21 cellular contexts compared by ENCODE assay signal in the genomic region with DNA sequence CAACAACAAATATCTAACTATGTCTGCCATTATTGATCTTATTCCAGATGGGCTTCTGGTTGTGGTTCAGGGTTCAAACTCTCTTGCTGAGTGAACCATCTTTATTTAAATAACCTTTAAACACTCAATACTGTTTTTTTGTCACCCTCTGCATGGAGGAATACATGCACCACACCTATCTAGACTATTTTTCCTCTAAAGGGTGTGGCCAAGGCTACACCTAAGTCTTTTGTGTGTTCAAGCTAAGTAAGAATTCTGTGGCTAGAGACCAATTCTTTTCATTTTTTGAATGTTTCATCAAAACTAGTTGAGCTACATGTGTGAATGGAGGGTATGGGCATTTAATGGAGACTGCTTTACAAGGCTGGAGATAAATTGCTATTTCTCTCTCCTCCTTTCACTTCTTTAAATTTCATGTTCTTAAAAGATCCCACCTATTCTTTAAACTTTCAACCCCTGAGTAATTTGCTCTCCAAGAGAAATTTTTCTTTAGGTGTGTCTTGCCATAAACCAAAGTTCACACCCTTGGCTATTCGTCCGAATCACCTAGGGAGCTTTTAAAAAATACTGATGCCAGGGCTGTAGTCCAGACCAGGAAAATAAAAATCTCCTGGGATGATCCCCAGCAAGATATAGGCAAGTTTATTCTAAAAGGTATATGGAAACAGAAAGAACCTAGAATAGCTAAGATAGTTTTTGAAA. TPM values are rescaled to one million over a fixed set of nuclear protein-coding genes. Genes with fewer than 3 reads are reported as not detected.
DNase-seq lines count a peak whose midpoint lies in the region; ATAC-seq and TF ChIP-seq lines count a peak whose summit lies in the region.
"Had no signal": no experiment of that assay in that cellular context is flagged by ENCODE, and none has a peak within 500 bp of the region (broad histone marks: within the 10 kb centered on the region; RNA-seq: fewer than 3 reads in every experiment).

No MANE protein-coding gene starts in this region.

- H3K27me3 Mint-ChIP-seq in Caco-2 (ENCODE audit: insufficient read depth, unreplicated experiment), result no peaks in the 10 kb centered on the region
- H3K27me3 Mint-ChIP-seq: brain; CD4-positive, alpha-beta memory T cell; memory B cell; stimulated activated memory B cell treated with anti-CD40 and anti-IgM and Interleukin-4, amounts not matched to agents 10 μg/mL and 1 μg/mL and 100 μg/mL, for 72 hours had no signal

- peak overlapping the region; percentile 27 for H3K4me3 Mint-ChIP-seq in Caco-2 (ENCODE audit: unreplicated experiment)
- H3K4me3 Mint-ChIP-seq: activated naive CD4-positive, alpha-beta T cell treated with anti-CD3 and anti-CD28 coated beads, Interleukin-2, amount 10 ng/mL, durations not matched to agents 7 days and 5 days; brain; memory B cell; stimulated activated memory B cell treated with anti-CD40 and anti-IgM and Interleukin-4, amounts not matched to agents 10 μg/mL and 1 μg/mL and 100 μg/mL, for 72 hours had no signal

- DNase-seq in Caco-2 (peak in 1 of 2 experiments; percentile 19), epithelial cell of esophagus (ENCODE audit: low read depth) (peak; percentile 24), mucosa of descending colon (no peak), germinal center (ENCODE audit: low spot score) (no peak), NCI-H345 (lab: John Stamatoyannopoulos, UW) (no peak)
- no peak for DNase-seq in activated CD4-positive, alpha-beta T cell treated with anti-CD3 and anti-CD28 coated beads, Interleukin-2, amount 50 U/mL, for 48 hours
- DNase-seq: activated CD4-positive, CD25-positive, alpha-beta regulatory T cell; activated naive CD4-positive, alpha-beta T cell treated with anti-CD3 and anti-CD28 coated beads, Interleukin-2, amount 10 ng/mL, durations not matched to agents 7 days and 5 days; CD4-positive, alpha-beta memory T cell; heart left ventricle; KBM-7; kidney glomerular epithelial cell; NCI-H1436 treated with DMSO at 0.1 percent for 48 hours; NCI-H446; right lobe of liver; stimulated activated CD4-positive, alpha-beta T cell treated with anti-CD3 and anti-CD28 coated beads, Interleukin-4, amount 100 ng/mL, for 24 hours had no signal

- no peak overlapping the region for H3K9ac ChIP-seq in KMS-11

- ATAC-seq in mucosa of descending colon, result peak; percentile 90
- no peak for ATAC-seq in GM18517 (IDR thresholded peaks at IDR 0.05; ENCODE audit: unreplicated experiment)
- ATAC-seq: heart left ventricle; stimulated activated memory B cell treated with anti-CD40 and anti-IgM and Interleukin-4, amounts not matched to agents 10 μg/mL and 1 μg/mL and 100 μg/mL, for 72 hours had no signal

- H3K4me1 Mint-ChIP-seq in Caco-2 (ENCODE audit: low read depth, unreplicated experiment), result no peaks in the 10 kb centered on the region
- H3K4me1 Mint-ChIP-seq: memory B cell; stimulated activated memory B cell treated with anti-CD40 and anti-IgM and Interleukin-4, amounts not matched to agents 10 μg/mL and 1 μg/mL and 100 μg/mL, for 72 hours had no signal

- H3K36me3 ChIP-seq in Caco-2 (ENCODE audit: control insufficient read depth, insufficient read depth, low read length) (no peaks in the 10 kb centered on the region), KMS-11 (ENCODE audit: insufficient read depth) (no peaks in the 10 kb centered on the region), mucosa of descending colon (ENCODE audit: low read depth) (no peaks in the 10 kb centered on the region)
- H3K36me3 ChIP-seq: heart left ventricle, right lobe of liver had no signal

- no peaks in the 10 kb centered on the region for H3K27me3 ChIP-seq in Caco-2 (replicated peaks; ENCODE audit: control insufficient read depth, insufficient read depth, low read length)
- no peaks in the 10 kb centered on the region for H3K27me3 ChIP-seq in KMS-11 (ENCODE audit: insufficient read depth, low read depth)
- H3K27me3 ChIP-seq: heart left ventricle, right lobe of liver had no signal

- no peak overlapping the region for H3K4me3 ChIP-seq in Caco-2 (ENCODE audit: low read depth, low read length)
- no peak overlapping the region for H3K4me3 ChIP-seq in KMS-11 (IDR thresholded peaks at IDR 0.05; ENCODE audit: insufficient read depth, low read depth, low read length)
- no peak overlapping the region for H3K4me3 ChIP-seq in epithelial cell of esophagus (ENCODE audit: low read length)
- no peak overlapping the region for H3K4me3 ChIP-seq in mucosa of descending colon
- H3K4me3 ChIP-seq: heart left ventricle, right lobe of liver had no signal

- no peaks in the 10 kb centered on the region for H3K9me3 Mint-ChIP-seq in Caco-2 (ENCODE audit: unreplicated experiment)
- H3K9me3 Mint-ChIP-seq: activated naive CD4-positive, alpha-beta T cell treated with anti-CD3 and anti-CD28 coated beads, Interleukin-2, amount 10 ng/mL, durations not matched to agents 7 days and 5 days; CD4-positive, alpha-beta memory T cell; memory B cell; stimulated activated memory B cell treated with anti-CD40 and anti-IgM and Interleukin-4, amounts not matched to agents 10 μg/mL and 1 μg/mL and 100 μg/mL, for 72 hours had no signal

- H3K9me3 ChIP-seq in Caco-2, result no peaks in the 10 kb centered on the region
- H3K9me3 ChIP-seq in mucosa of descending colon, result no peaks in the 10 kb centered on the region
- H3K9me3 ChIP-seq: heart left ventricle, right lobe of liver had no signal

- H4K20me1 ChIP-seq in KMS-11 (ENCODE audit: insufficient read depth), result no peaks in the 10 kb centered on the region

- POLR2A ChIA-PET in Caco-2 (lab: Charles Lee), result no interaction called here

- no peaks in the 10 kb centered on the region for H3K79me2 ChIP-seq in KMS-11 (ENCODE audit: insufficient read depth, low read depth)

- H3K27ac Mint-ChIP-seq in Caco-2 (ENCODE audit: unreplicated experiment), result peak overlapping the region; percentile 86
- H3K27ac Mint-ChIP-seq: activated naive CD4-positive, alpha-beta T cell treated with anti-CD3 and anti-CD28 coated beads, Interleukin-2, amount 10 ng/mL, durations not matched to agents 7 days and 5 days; brain; memory B cell; stimulated activated memory B cell treated with anti-CD40 and anti-IgM and Interleukin-4, amounts not matched to agents 10 μg/mL and 1 μg/mL and 100 μg/mL, for 72 hours had no signal

- H2AFZ ChIP-seq in KMS-11 (ENCODE audit: low read depth), result no peak overlapping the region

- no TSS peak for BruUV-seq in Caco-2 (replicated peaks; lab: Mats Ljungman, UMichigan)

- intact Hi-C loops in Caco-2 (cut with micrococcal nuclease; ENCODE audit: unreplicated experiment), result loop anchor here (2.0 kb wide), 1 partner anchor 24 kb away; the partner anchor contains the start of gene MBOAT1
- intact Hi-C loops in mucosa of descending colon (cut with DNase I, micrococcal nuclease), result no loop called here

- CTCF ChIA-PET in Caco-2 (lab: Charles Lee), result no interaction called here

- H3K27ac ChIP-seq in KMS-11, result no peak overlapping the region
- H3K27ac ChIP-seq: heart left ventricle, right lobe of liver had no signal

- 0 out of 2 replicates have a peak overlapping the region, but pooled peaks have one; percentile 26 for H3K4me2 ChIP-seq in KMS-11

- TF ChIP-seq CTCF in Caco-2 (IDR thresholded peaks at IDR 0.05; ENCODE audit: insufficient read depth in 1 of 2, low read depth in 1 of 2, low read length in 1 of 2, severe bottlenecking in 1 of 2, unreplicated experiment in 1 of 2) (no peak), KMS-11 (conservative IDR thresholded peaks at IDR 0.05; ENCODE audit: low read depth, low read length) (no peak), epithelial cell of esophagus (IDR thresholded peaks at IDR 0.05; ENCODE audit: insufficient read depth, low read depth, low read length, missing control alignments) (no peak), mucosa of descending colon (IDR thresholded peaks at IDR 0.05) (no peak)

- no peaks in the 10 kb centered on the region for H3K36me3 Mint-ChIP-seq in Caco-2 (ENCODE audit: insufficient read depth, unreplicated experiment)
- H3K36me3 Mint-ChIP-seq: activated naive CD4-positive, alpha-beta T cell treated with anti-CD3 and anti-CD28 coated beads, Interleukin-2, amount 10 ng/mL, durations not matched to agents 7 days and 5 days; brain; CD4-positive, alpha-beta memory T cell; memory B cell; stimulated activated memory B cell treated with anti-CD40 and anti-IgM and Interleukin-4, amounts not matched to agents 10 μg/mL and 1 μg/mL and 100 μg/mL, for 72 hours had no signal

- H3K4me1 ChIP-seq in Caco-2, result peaks cover 28% of the 10 kb centered on the region
- peaks cover 8% of the 10 kb centered on the region for H3K4me1 ChIP-seq in KMS-11 (ENCODE audit: low read depth, poor library complexity, severe bottlenecking)
- peaks cover 16% of the 10 kb centered on the region for H3K4me1 ChIP-seq in mucosa of descending colon (ENCODE audit: low read depth)
- H3K4me1 ChIP-seq: heart left ventricle had no signal

RNA-seq across cellular contexts. Expression of gene MBOAT1, which starts 24.8 kb away (rescaled TPM):
- total RNA-seq in Caco-2 (2022) (6.8 and 7.3 TPM in 2 replicates), mucosa of descending colon (10 to 100 TPM; 33.7 to 77.0 (median 54.4) TPM)
